Comparison of ENCODE assay signal across 8 cellular contexts in the genomic region with DNA sequence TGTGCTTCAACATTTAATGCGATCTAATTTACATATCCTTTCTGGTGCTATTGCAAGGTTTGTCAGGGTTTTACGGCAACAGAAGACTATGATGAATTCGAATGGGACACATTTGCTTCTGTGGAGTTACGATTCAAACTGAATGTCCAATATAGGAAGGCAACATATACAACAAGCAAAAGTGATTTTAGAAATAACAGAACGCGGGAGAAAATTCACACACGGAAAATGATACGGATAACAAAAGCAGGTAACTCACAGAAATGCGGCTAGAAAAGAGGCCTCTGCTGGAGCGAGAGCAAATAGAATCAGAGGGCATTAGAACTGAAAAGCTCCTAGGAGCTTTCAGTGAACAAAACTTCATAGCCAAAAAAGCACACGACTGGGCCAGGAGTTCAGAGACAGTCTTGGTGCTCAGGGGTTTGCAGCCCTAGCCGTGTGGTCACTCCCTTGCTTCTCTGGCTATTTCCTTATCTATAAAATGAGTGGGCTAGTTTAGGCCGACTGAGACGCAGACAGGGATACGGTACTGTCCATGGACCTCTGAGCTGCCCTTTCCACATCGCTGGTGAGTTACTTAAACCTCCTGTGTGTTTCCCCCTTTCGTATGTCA. TPM values are rescaled to one million over a fixed set of nuclear protein-coding genes. Genes with fewer than 3 reads are reported as not detected.
DNase-seq lines count a peak whose midpoint lies in the region; ATAC-seq and TF ChIP-seq lines count a peak whose summit lies in the region.

No MANE protein-coding gene starts in this region.

- H3K27me3 ChIP-seq in KMS-11 (ENCODE audit: insufficient read depth, low read depth) (no peaks in the 10 kb centered on the region), hepatocyte (no peaks in the 10 kb centered on the region), spleen (replicated peaks in 1 of 7) (no peaks in the 10 kb centered on the region)

- no peaks in the 10 kb centered on the region for H4K20me1 ChIP-seq in KMS-11 (ENCODE audit: insufficient read depth)
- peaks cover 17% of the 10 kb centered on the region for H4K20me1 ChIP-seq in hepatocyte (ENCODE audit: insufficient read depth, poor library complexity, severe bottlenecking)

- no peaks in the 10 kb centered on the region for H3K9me2 ChIP-seq in hepatocyte (replicated peaks; ENCODE audit: insufficient read depth)

- no peaks in the 10 kb centered on the region for H3K9me3 Mint-ChIP-seq in activated naive CD4-positive, alpha-beta T cell treated with anti-CD3 and anti-CD28 coated beads, Interleukin-2, amount 50 U/mL, for 72 hours

- 6% methylated on average over 17 of the region's 17 CpGs for WGBS in hepatocyte (ENCODE audit: low lambda C conversion rate, missing lambda C conversion rate)
- WGBS in spleen, 5 donors = 5 to 7% (median 5%) methylated on average over 17 of the region's 17 CpGs

- H3K79me2 ChIP-seq in KMS-11 (ENCODE audit: insufficient read depth, low read depth) (peaks cover 25% of the 10 kb centered on the region; the same call in 1 of the 2 replicates), hepatocyte (peaks cover 30% of the 10 kb centered on the region)

- H3K9me3 ChIP-seq in hepatocyte (ENCODE audit: low read depth) = no peaks in the 10 kb centered on the region
- no peaks in the 10 kb centered on the region for H3K9me3 ChIP-seq in spleen

- H3K36me3 Mint-ChIP-seq in activated naive CD4-positive, alpha-beta T cell treated with anti-CD3 and anti-CD28 coated beads, Interleukin-2, amount 50 U/mL, for 72 hours = peaks cover 11 to 20% of the 10 kb centered on the region in 2 donors

- no peaks in the 10 kb centered on the region for H3K36me3 ChIP-seq in KMS-11 (ENCODE audit: insufficient read depth)
- H3K36me3 ChIP-seq in hepatocyte (replicated peaks; ENCODE audit: insufficient read depth, low read depth) = no peaks in the 10 kb centered on the region
- H3K36me3 ChIP-seq in spleen = no peaks in the 10 kb centered on the region

- ATAC-seq in GM21786 (IDR thresholded peaks at IDR 0.05; ENCODE audit: unreplicated experiment) = peak; percentile 31
- peak; percentile 27 to 36 for ATAC-seq in activated naive CD4-positive, alpha-beta T cell treated with anti-CD3 and anti-CD28 coated beads, Interleukin-2, amount 50 U/mL, for 72 hours

- DNase-seq in NCI-H82 (lab: John Stamatoyannopoulos, UW) (peak; percentile 81), NCI-H82 treated with DMSO at 0.1 percent for 48 hours (lab: John Stamatoyannopoulos, UW; ENCODE audit: unreplicated experiment) (no peak), hepatocyte (ENCODE audit: low spot score) (no peak), spleen (peak; percentile 75)
- no peak for DNase-seq in activated naive CD4-positive, alpha-beta T cell treated with anti-CD3 and anti-CD28 coated beads, Interleukin-2, amount 50 U/mL, for 72 hours (ENCODE audit: low spot score in 2 of 2)
- no peak for DNase-seq in effector CD8-positive, alpha-beta T cell (lab: John Stamatoyannopoulos, UW)

- TF ChIP-seq POLR2A in spleen (IDR thresholded peaks at IDR 0.05) = no peak

- H2AFZ ChIP-seq in KMS-11 (ENCODE audit: low read depth) = peak overlapping the region; percentile 95
- H2AFZ ChIP-seq in hepatocyte = peak overlapping the region; percentile 47

- H3K4me2 ChIP-seq in KMS-11 (peak overlapping the region; percentile 90), hepatocyte (peak overlapping the region; percentile 78)

- H3K4me1 ChIP-seq in KMS-11 (ENCODE audit: low read depth, poor library complexity, severe bottlenecking) (peaks cover 18% of the 10 kb centered on the region), hepatocyte (ENCODE audit: insufficient read depth) (peaks cover 23% of the 10 kb centered on the region), spleen (peaks cover 16 to 47% (median 34%) of the 10 kb centered on the region in 6 donors)

- H3K27ac Mint-ChIP-seq in activated naive CD4-positive, alpha-beta T cell treated with anti-CD3 and anti-CD28 coated beads, Interleukin-2, amount 50 U/mL, for 72 hours = peak overlapping the region; percentile 99 to 100

- H3K4me3 ChIP-seq in KMS-11 (IDR thresholded peaks at IDR 0.05; ENCODE audit: insufficient read depth, low read depth, low read length) = no peak overlapping the region
- H3K4me3 ChIP-seq in hepatocyte = peak overlapping the region; percentile 71
- peak overlapping the region; percentile 76 to 99 (median 96) for H3K4me3 ChIP-seq in spleen

- no peak for TF ChIP-seq CTCF in KMS-11 (conservative IDR thresholded peaks at IDR 0.05; ENCODE audit: low read depth, low read length)
- no peak for TF ChIP-seq CTCF in hepatocyte (IDR thresholded peaks at IDR 0.05; ENCODE audit: poor library complexity)
- no peak for TF ChIP-seq CTCF in spleen (IDR thresholded peaks at IDR 0.05 in 8 of 11, conservative IDR thresholded peaks at IDR 0.05 in 3 of 11)

- H3K27ac ChIP-seq in KMS-11 = peak overlapping the region; percentile 58; the same call in 1 of the 2 replicates
- H3K27ac ChIP-seq in hepatocyte = peak overlapping the region; percentile 99
- H3K27ac ChIP-seq in spleen = peak overlapping the region; percentile 97 to 100 (median 98)

- intact Hi-C loops in spleen (cut with DNase I; ENCODE audit: low total_unique reads) = no loop called here

- peak overlapping the region; percentile 70; the same call in 1 of the 2 replicates for H3K9ac ChIP-seq in KMS-11

RNA-seq across cellular contexts. Expression of a gene that starts 0.6 kb away (rescaled TPM):
- 100 to 1,000 TPM; 110 to 122 TPM for total RNA-seq in activated naive CD4-positive, alpha-beta T cell treated with anti-CD3 and anti-CD28 coated beads, Interleukin-2, amount 50 U/mL, for 72 hours
- total RNA-seq in hepatocyte (110 and 122 TPM in 2 replicates), spleen (100 to 1,000 TPM in 5 of 7 donors, 10 to 100 TPM in 2; 87.6 to 146 (median 115) TPM)
- polyA plus RNA-seq in hepatocyte (83.5 and 104 TPM in 2 replicates), spleen (10 to 100 TPM; 28.6 to 48.7 (median 39.9) TPM)

Comparison
In these comparisons a context has a peak if more than half of its experiments do, and no peak if none do; other contexts are left out.
1. DNase-seq: peak in NCI-H82 (single experiment) and spleen (single experiment); none in NCI-H82 treated with DMSO at 0.1 percent for 48 hours (single experiment), activated naive CD4-positive, alpha-beta T cell treated with anti-CD3 and anti-CD28 coated beads, Interleukin-2, amount 50 U/mL, for 72 hours (0 of 2), hepatocyte (single experiment) and effector CD8-positive, alpha-beta T cell (single experiment).
2. Peak in every context shown above with its lines, with median percentiles within 50 percentile points of each other: H3K27ac ChIP-seq.